In the genomic region with DNA sequence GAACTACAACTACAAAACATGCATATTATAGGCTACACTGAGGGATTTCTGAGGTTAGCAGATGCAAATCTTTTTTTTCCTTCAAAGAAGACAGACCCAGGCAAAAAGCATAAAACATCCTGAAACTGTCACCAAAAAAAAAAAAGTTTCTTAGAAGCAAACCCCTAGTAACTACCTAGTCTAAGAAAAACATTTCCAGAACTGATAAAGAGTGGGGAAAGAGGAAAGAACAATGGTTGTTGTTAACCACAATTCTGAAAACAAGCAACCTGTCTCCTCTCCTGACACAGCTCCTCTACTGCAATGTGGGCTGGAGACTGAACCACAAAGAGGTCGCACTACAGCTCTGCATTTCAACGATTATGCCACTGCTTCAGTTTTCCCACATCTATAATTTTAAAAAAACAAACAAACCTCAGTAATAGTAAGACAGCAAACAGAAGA, we compare ENCODE assay signal across 9 cellular contexts. TPM values are rescaled to one million over a fixed set of nuclear protein-coding genes. Genes with fewer than 3 reads are reported as not detected.
DNase-seq lines count a peak whose midpoint lies in the region; ATAC-seq, FAIRE-seq and TF ChIP-seq lines count a peak whose summit lies in the region.
"Had no signal": no experiment of that assay in that cellular context is flagged by ENCODE, and none has a peak within 500 bp of the region (broad histone marks: within the 10 kb centered on the region; RNA-seq: fewer than 3 reads in every experiment).

No MANE protein-coding gene starts in this region.

- H3K4me3 ChIP-seq in right atrium auricular region (no peak overlapping the region), osteoblast (ENCODE audit: insufficient read depth, low read length) (no peak overlapping the region), ascending aorta (no peak overlapping the region), kidney (ENCODE audit: low read length in 2 of 2) (no peak overlapping the region)
- H3K4me3 ChIP-seq: right lobe of liver had no signal

- intact Hi-C loops in left ventricle myocardium superior (cut with micrococcal nuclease) (no loop called here), ascending aorta (cut with DNase I) (no loop called here), kidney (cut with DNase I) (no loop called here)

- CTCF ChIA-PET in activated CD4-positive, alpha-beta T cell treated with anti-CD3 and anti-CD28 coated beads, Interleukin-2, amount 10 ng/mL, durations not matched to agents 7 days and 5 days (lab: Charles Lee) = interaction anchor here (0.6 to 1.9 kb wide), 6 partner anchors 11 to 113 kb away, joined by 3 to 9 read pairs (median 4); partner anchors contain the start of gene DENND5A

- peaks cover 96% of the 10 kb centered on the region for H3K79me2 ChIP-seq in osteoblast (ENCODE audit: insufficient read depth, low read length)

- H3K4me1 Mint-ChIP-seq in activated CD4-positive, alpha-beta T cell treated with anti-CD3 and anti-CD28 coated beads, Interleukin-2, amount 10 ng/mL, durations not matched to agents 7 days and 5 days = peaks cover 81% of the 10 kb centered on the region

- H3K9me3 ChIP-seq in right atrium auricular region (no peaks in the 10 kb centered on the region), osteoblast (ENCODE audit: low read depth, low read length) (no peaks in the 10 kb centered on the region), ascending aorta (no peaks in the 10 kb centered on the region), kidney (ENCODE audit: control insufficient read depth in 1 of 2, low read length in 2 of 2) (no peaks in the 10 kb centered on the region)
- H3K9me3 ChIP-seq: right lobe of liver had no signal

- no peak overlapping the region for H2AFZ ChIP-seq in osteoblast (ENCODE audit: low read length)

- POLR2A ChIA-PET in activated CD4-positive, alpha-beta T cell treated with anti-CD3 and anti-CD28 coated beads, Interleukin-2, amount 10 ng/mL, durations not matched to agents 7 days and 5 days (lab: Charles Lee) = no interaction called here

- H3K9me3 Mint-ChIP-seq in activated CD4-positive, alpha-beta T cell treated with anti-CD3 and anti-CD28 coated beads, Interleukin-2, amount 10 ng/mL, durations not matched to agents 7 days and 5 days = peaks cover 4% of the 10 kb centered on the region

- H4K20me1 ChIP-seq in osteoblast (ENCODE audit: insufficient read depth, low read length) = peaks cover 23% of the 10 kb centered on the region

- H3K27me3 ChIP-seq in right atrium auricular region (no peaks in the 10 kb centered on the region), osteoblast (ENCODE audit: insufficient read depth, low read length) (no peaks in the 10 kb centered on the region), ascending aorta (no peaks in the 10 kb centered on the region)
- H3K27me3 ChIP-seq: right lobe of liver had no signal

- H3K27ac ChIP-seq in right atrium auricular region = no peak overlapping the region
- peak overlapping the region; percentile 8 for H3K27ac ChIP-seq in osteoblast (ENCODE audit: low read depth, low read length)
- H3K27ac ChIP-seq in ascending aorta = no peak overlapping the region
- H3K27ac ChIP-seq in kidney (ENCODE audit: low read depth in 2 of 2, low read length in 2 of 2) = no peak overlapping the region
- H3K27ac ChIP-seq: right lobe of liver had no signal

- H3K36me3 ChIP-seq in right atrium auricular region = no peaks in the 10 kb centered on the region
- peaks cover 10% of the 10 kb centered on the region for H3K36me3 ChIP-seq in osteoblast (ENCODE audit: insufficient read depth, low read length)
- H3K36me3 ChIP-seq in ascending aorta = peaks cover 1 to 7% of the 10 kb centered on the region in 2 donors
- no peaks in the 10 kb centered on the region for H3K36me3 ChIP-seq in kidney (ENCODE audit: control insufficient read depth in 1 of 2, insufficient read depth in 2 of 2, low read length in 2 of 2)
- H3K36me3 ChIP-seq: right lobe of liver had no signal

- TF ChIP-seq CTCF in right atrium auricular region (IDR thresholded peaks at IDR 0.05) (no peak), osteoblast (IDR thresholded peaks at IDR 0.05; ENCODE audit: extremely low read depth, low read depth, low read length) (no peak), ascending aorta (IDR thresholded peaks at IDR 0.05) (no peak), kidney (IDR thresholded peaks at IDR 0.05; ENCODE audit: borderline replicate concordance, extremely low read depth, insufficient read depth) (no peak)

- peaks cover 35% of the 10 kb centered on the region for H3K36me3 Mint-ChIP-seq in activated CD4-positive, alpha-beta T cell treated with anti-CD3 and anti-CD28 coated beads, Interleukin-2, amount 10 ng/mL, durations not matched to agents 7 days and 5 days (ENCODE audit: low read depth)

- H3K9ac ChIP-seq in kidney (ENCODE audit: low read length in 2 of 2) = no peak overlapping the region

- H3K4me1 ChIP-seq in right atrium auricular region (peaks cover 0 to 40% of the 10 kb centered on the region in 2 donors), osteoblast (ENCODE audit: insufficient read depth, low read length) (peaks cover 9% of the 10 kb centered on the region), ascending aorta (peaks cover 0 to 20% of the 10 kb centered on the region in 2 donors), kidney (ENCODE audit: control insufficient read depth in 1 of 2, insufficient read depth in 1 of 2, low read depth in 1 of 2, low read length in 2 of 2) (peaks cover 0 to 3% of the 10 kb centered on the region in 2 donors)
- H3K4me1 ChIP-seq: right lobe of liver had no signal

- no peak for DNase-seq in left ventricle myocardium superior
- no peak for DNase-seq in right atrium auricular region (ENCODE audit: low spot score)
- peak; percentile 69 for DNase-seq in activated CD4-positive, alpha-beta T cell treated with anti-CD3 and anti-CD28 coated beads, Interleukin-2, amount 10 ng/mL, durations not matched to agents 7 days and 5 days
- peak; percentile 74 for DNase-seq in osteoblast (ENCODE audit: insufficient read length, low spot score, missing footprints)
- DNase-seq in ascending aorta (ENCODE audit: low spot score in 2 of 2) = no peak
- no peak for DNase-seq in kidney
- DNase-seq in DMS53 treated with DMSO at 0.1 percent for 48 hours (lab: John Stamatoyannopoulos, UW; ENCODE audit: unreplicated experiment) = no peak
- DNase-seq: right lobe of liver had no signal

- H3K4me2 ChIP-seq in osteoblast (ENCODE audit: insufficient read depth, low read length) = no peak overlapping the region

- peak overlapping the region; percentile 59 for H3K4me3 Mint-ChIP-seq in activated CD4-positive, alpha-beta T cell treated with anti-CD3 and anti-CD28 coated beads, Interleukin-2, amount 10 ng/mL, durations not matched to agents 7 days and 5 days

- FAIRE-seq in kidney (lab: Jason Lieb, UNC) = no peak

- no peaks in the 10 kb centered on the region for H3K27me3 Mint-ChIP-seq in activated CD4-positive, alpha-beta T cell treated with anti-CD3 and anti-CD28 coated beads, Interleukin-2, amount 10 ng/mL, durations not matched to agents 7 days and 5 days

- H3K27ac Mint-ChIP-seq in activated CD4-positive, alpha-beta T cell treated with anti-CD3 and anti-CD28 coated beads, Interleukin-2, amount 10 ng/mL, durations not matched to agents 7 days and 5 days = peak overlapping the region; percentile 87

- ATAC-seq in left ventricle myocardium superior = peak; percentile 25
- ATAC-seq in HG03066 (IDR thresholded peaks at IDR 0.05; ENCODE audit: low read depth, unreplicated experiment) = peak; percentile 80

RNA-seq across cellular contexts. Expression of gene DENND5A, which starts 15.0 kb away (rescaled TPM):
- 121 TPM for total RNA-seq in left ventricle myocardium superior
- total RNA-seq in right atrium auricular region = 10 to 100 TPM; 75.8 to 96.7 TPM
- 10 to 100 TPM; 70.2 to 93.5 TPM for total RNA-seq in activated CD4-positive, alpha-beta T cell treated with anti-CD3 and anti-CD28 coated beads, Interleukin-2, amount 10 ng/mL, durations not matched to agents 7 days and 5 days
- total RNA-seq in osteoblast = 176 and 183 TPM in 2 replicates
- total RNA-seq in ascending aorta = 111 TPM
- 53.9 TPM for total RNA-seq in kidney
- 32.4 TPM for polyA plus RNA-seq in kidney (ENCODE audit: insufficient read depth, low read depth, low replicate concordance)

Comparison
In these comparisons a context has a peak if more than half of its experiments do, and no peak if none do; other contexts are left out.
1. DNase-seq: peak in activated CD4-positive, alpha-beta T cell treated with anti-CD3 and anti-CD28 coated beads, Interleukin-2, amount 10 ng/mL, durations not matched to agents 7 days and 5 days (single experiment) and osteoblast (single experiment); none in left ventricle myocardium superior (single experiment), right atrium auricular region (single experiment), ascending aorta (0 of 2), kidney (single experiment) and DMS53 treated with DMSO at 0.1 percent for 48 hours (single experiment).